Comparison of ENCODE assay signal across 1 cellular context in genomic region chr20:54174452-54175175, GRCh38.
TF ChIP-seq lines count a peak whose summit lies in the region.

No MANE protein-coding gene starts in this region.

TF ChIP-seq in HEK293, 187 proteins besides CTCF, POLR2A, EP300 and RAD21 (continued from another document):
- TF ChIP-seq, protein P1, sequence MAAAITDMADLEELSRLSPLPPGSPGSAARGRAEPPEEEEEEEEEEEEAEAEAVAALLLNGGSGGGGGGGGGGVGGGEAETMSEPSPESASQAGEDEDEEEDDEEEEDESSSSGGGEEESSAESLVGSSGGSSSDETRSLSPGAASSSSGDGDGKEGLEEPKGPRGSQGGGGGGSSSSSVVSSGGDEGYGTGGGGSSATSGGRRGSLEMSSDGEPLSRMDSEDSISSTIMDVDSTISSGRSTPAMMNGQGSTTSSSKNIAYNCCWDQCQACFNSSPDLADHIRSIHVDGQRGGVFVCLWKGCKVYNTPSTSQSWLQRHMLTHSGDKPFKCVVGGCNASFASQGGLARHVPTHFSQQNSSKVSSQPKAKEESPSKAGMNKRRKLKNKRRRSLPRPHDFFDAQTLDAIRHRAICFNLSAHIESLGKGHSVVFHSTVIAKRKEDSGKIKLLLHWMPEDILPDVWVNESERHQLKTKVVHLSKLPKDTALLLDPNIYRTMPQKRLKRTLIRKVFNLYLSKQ (tag by site-specific recombination; IDR thresholded peaks at IDR 0.05; ENCODE audit: borderline replicate concordance) = no peak
- no peak for TF ChIP-seq ZNF626 (tag by site-specific recombination; IDR thresholded peaks at IDR 0.05)
